ENCODE assay signal across 25 cellular contexts in genomic region chr10:119523916-119524719, GRCh38. TPM values are rescaled to one million over a fixed set of nuclear protein-coding genes. Genes with fewer than 3 reads are reported as not detected.
DNase-seq lines count a peak whose midpoint lies in the region; ATAC-seq and TF ChIP-seq lines count a peak whose summit lies in the region.
"Had no signal": no experiment of that assay in that cellular context is flagged by ENCODE, and none has a peak within 500 bp of the region (broad histone marks: within the 10 kb centered on the region; RNA-seq: fewer than 3 reads in every experiment).

No MANE protein-coding gene starts in this region.

- WGBS in upper lobe of left lung, 2 donors: 86 to 94% methylated on average over 11 to 19 of the region's 19 CpGs

- no TSS peak for BruUV-seq in HCT116 (replicated peaks; lab: Mats Ljungman, UMichigan)

- POLR2A ChIA-PET in HCT116 (lab: Charles Lee): interaction anchor here (1.3 to 2.7 kb wide), 3 partner anchors 19 to 127 kb away, joined by 3 to 9 read pairs (median 3); partner anchors contain the start of genes BAG3 and RGS10
- POLR2A ChIA-PET in naive thymus-derived CD4-positive, alpha-beta T cell (lab: Charles Lee): interaction anchor here (1.0 to 10.5 kb wide), 4 partner anchors 12 to 18 kb away, joined by 3 to 110 read pairs (median 4); partner anchors contain the start of gene RGS10

- DNase-seq in activated CD4-positive, alpha-beta T cell treated with anti-CD3 and anti-CD28 coated beads, Interleukin-2, amount 10 ng/mL, durations not matched to agents 24 days and 14 days: no peak
- DNase-seq in activated CD4-positive, alpha-beta T cell treated with anti-CD3 and anti-CD28 coated beads for 48 hours: no peak
- DNase-seq in HCT116 (ENCODE audit: low read depth, low spot score): no peak
- no peak for DNase-seq in naive thymus-derived CD4-positive, alpha-beta T cell
- no peak for DNase-seq in activated gamma-delta T cell treated with Interleukin-2 at 50 U/mL for 16 hours
- no peak for DNase-seq in upper lobe of left lung
- DNase-seq: activated naive CD4-positive, alpha-beta T cell; AML-193; central memory CD4-positive, alpha-beta T cell; COR-L47; DMS79 treated with DMSO at 0.1 percent for 48 hours; left colon; NCI-H187 treated with DMSO at 0.1 percent for 48 hours; NCI-H526 treated with DMSO at 0.1 percent for 48 hours; RPMI8226 had no signal

- no peaks in the 10 kb centered on the region for H3K9me2 ChIP-seq in HCT116 (ENCODE audit: insufficient read depth)

- peak overlapping the region; percentile 66 for H3K27ac ChIP-seq in HCT116 (ENCODE audit: low read depth, low read length)
- H3K27ac ChIP-seq in naive thymus-derived CD4-positive, alpha-beta T cell (ENCODE audit: low read depth, low read length): peak overlapping the region; percentile 29
- no peak overlapping the region for H3K27ac ChIP-seq in upper lobe of left lung
- H3K27ac ChIP-seq: neutrophil, SK-N-MC, suprapubic skin, VCaP had no signal

- no peak for TF ChIP-seq EP300 in upper lobe of left lung (IDR thresholded peaks at IDR 0.05)

- H4K20me1 ChIP-seq in HCT116 (ENCODE audit: insufficient read depth): no peaks in the 10 kb centered on the region

- no peak overlapping the region for H2AFZ ChIP-seq in HCT116 (ENCODE audit: low read depth, low read length, poor library complexity, severe bottlenecking)

- peaks cover 20% of the 10 kb centered on the region for H3K79me2 ChIP-seq in HCT116 (ENCODE audit: insufficient read depth, low read length)

- H3K9me3 ChIP-seq in HCT116 (ENCODE audit: control insufficient read depth in 1 of 2, insufficient read depth in 1 of 2, low read depth in 1 of 2, low read length in 2 of 2): no peaks in the 10 kb centered on the region
- no peaks in the 10 kb centered on the region for H3K9me3 ChIP-seq in naive thymus-derived CD4-positive, alpha-beta T cell (ENCODE audit: control insufficient read depth in 2 of 3, low read length in 3 of 3)
- no peaks in the 10 kb centered on the region for H3K9me3 ChIP-seq in upper lobe of left lung
- H3K9me3 ChIP-seq: HAP-1, neutrophil, suprapubic skin had no signal

- RAD21 ChIA-PET in HCT116 (lab: Charles Lee; ENCODE audit: low non-redundant PET in 1 of 2, low total read pairs in 2 of 2, uncharacterized antibody in 2 of 2, unreplicated experiment in 2 of 2): no interaction called here

- no peaks in the 10 kb centered on the region for H3K9me3 Mint-ChIP-seq in activated CD4-positive, alpha-beta T cell treated with anti-CD3 and anti-CD28 coated beads, Interleukin-2, amount 10 ng/mL, durations not matched to agents 24 days and 14 days
- H3K9me3 Mint-ChIP-seq in activated T-helper 17 cell treated with anti-CD3 and anti-CD28 coated beads, Interleukin-2, amount 50 U/mL, for 72 hours: no peaks in the 10 kb centered on the region
- no peaks in the 10 kb centered on the region for H3K9me3 Mint-ChIP-seq in naive thymus-derived CD4-positive, alpha-beta T cell
- H3K9me3 Mint-ChIP-seq: memory B cell had no signal

- CTCF ChIA-PET in HCT116 (lab: Charles Lee): interaction anchor here (1.3 to 1.8 kb wide), 2 partner anchors 14 to 78 kb away, joined by 3 to 5 read pairs; no protein-coding TSS in a partner anchor
- CTCF ChIA-PET in naive thymus-derived CD4-positive, alpha-beta T cell (lab: Charles Lee): interaction anchor here (1.6 kb wide), 1 partner anchor 79 kb away, joined by 4 read pairs; no protein-coding TSS in a partner anchor

- peak overlapping the region; percentile 67 for H3K4me2 ChIP-seq in HCT116 (ENCODE audit: low read length)

- TF ChIP-seq POLR2A in HCT116 (IDR thresholded peaks at IDR 0.05; ENCODE audit: borderline replicate concordance, extremely low read depth, insufficient read depth, insufficient read length) (no peak), upper lobe of left lung (IDR thresholded peaks at IDR 0.05) (no peak)

- intact Hi-C loops in activated CD4-positive, alpha-beta T cell treated with anti-CD3 and anti-CD28 coated beads, Interleukin-2, amount 10 ng/mL, durations not matched to agents 24 days and 14 days (cut with micrococcal nuclease): no loop called here
- intact Hi-C loops in HCT116 (cut with micrococcal nuclease): loop anchor here (2.0 kb wide), 1 partner anchor 19 kb away; the partner anchor contains the start of gene RGS10
- intact Hi-C loops in naive thymus-derived CD4-positive, alpha-beta T cell (cut with micrococcal nuclease): no loop called here

- no peak overlapping the region for H3K4me3 Mint-ChIP-seq in activated CD4-positive, alpha-beta T cell treated with anti-CD3 and anti-CD28 coated beads, Interleukin-2, amount 10 ng/mL, durations not matched to agents 24 days and 14 days
- no peak overlapping the region for H3K4me3 Mint-ChIP-seq in activated T-helper 17 cell treated with anti-CD3 and anti-CD28 coated beads, Interleukin-2, amount 50 U/mL, for 72 hours
- H3K4me3 Mint-ChIP-seq in naive thymus-derived CD4-positive, alpha-beta T cell: peak overlapping the region in 1 of 10 donors; percentile 34
- H3K4me3 Mint-ChIP-seq: memory B cell had no signal

- H3K27me3 ChIP-seq in HCT116 (ENCODE audit: insufficient read depth, low read length) (no peaks in the 10 kb centered on the region), upper lobe of left lung (no peaks in the 10 kb centered on the region)
- no peaks in the 10 kb centered on the region for H3K27me3 ChIP-seq in naive thymus-derived CD4-positive, alpha-beta T cell (ENCODE audit: control insufficient read depth in 2 of 2, insufficient read depth in 2 of 2, low read length in 2 of 2)
- H3K27me3 ChIP-seq: neutrophil, suprapubic skin had no signal

- H3K36me3 ChIP-seq in HCT116 (ENCODE audit: control insufficient read depth in 1 of 2, insufficient read depth in 2 of 2, low read length in 2 of 2): peaks cover 0 to 26% of the 10 kb centered on the region in 2 experiments; a peak in 1 of 4 replicates
- peaks cover 5 to 73% (median 34%) of the 10 kb centered on the region in 3 experiments for H3K36me3 ChIP-seq in naive thymus-derived CD4-positive, alpha-beta T cell (ENCODE audit: control insufficient read depth in 2 of 3, insufficient read depth in 3 of 3, low read length in 3 of 3)
- H3K36me3 ChIP-seq in upper lobe of left lung: no peaks in the 10 kb centered on the region
- H3K36me3 ChIP-seq: neutrophil had no signal

- TF ChIP-seq CTCF in HCT116 (IDR thresholded peaks at IDR 0.05 in 2 of 3, conservative IDR thresholded peaks at IDR 0.05 in 1 of 3; ENCODE audit: borderline replicate concordance in 1 of 3, insufficient read depth in 1 of 3, low read depth in 2 of 3, low read length in 2 of 3): no peak
- no peak for TF ChIP-seq CTCF in upper lobe of left lung (IDR thresholded peaks at IDR 0.05)

- peaks cover 74% of the 10 kb centered on the region for H3K36me3 Mint-ChIP-seq in activated CD4-positive, alpha-beta T cell treated with anti-CD3 and anti-CD28 coated beads, Interleukin-2, amount 10 ng/mL, durations not matched to agents 24 days and 14 days (ENCODE audit: low read depth)
- peaks cover 89% of the 10 kb centered on the region for H3K36me3 Mint-ChIP-seq in activated T-helper 17 cell treated with anti-CD3 and anti-CD28 coated beads, Interleukin-2, amount 50 U/mL, for 72 hours (ENCODE audit: low read depth)
- H3K36me3 Mint-ChIP-seq in naive thymus-derived CD4-positive, alpha-beta T cell: peaks cover 4 to 47% (median 27%) of the 10 kb centered on the region in 5 donors

- no peak overlapping the region; a peak in 1 of 4 replicates for H3K4me3 ChIP-seq in HCT116 (replicated peaks in 1 of 2; ENCODE audit: low read depth in 1 of 2, low read length in 2 of 2)
- H3K4me3 ChIP-seq in naive thymus-derived CD4-positive, alpha-beta T cell (ENCODE audit: low read length): no peak overlapping the region
- no peak overlapping the region for H3K4me3 ChIP-seq in upper lobe of left lung
- H3K4me3 ChIP-seq: GM12878, HAP-1, SK-N-MC, skin epidermis, suprapubic skin had no signal

- H3K27ac Mint-ChIP-seq in activated CD4-positive, alpha-beta T cell treated with anti-CD3 and anti-CD28 coated beads, Interleukin-2, amount 10 ng/mL, durations not matched to agents 24 days and 14 days: peak overlapping the region; percentile 15
- H3K27ac Mint-ChIP-seq in activated T-helper 17 cell treated with anti-CD3 and anti-CD28 coated beads, Interleukin-2, amount 50 U/mL, for 72 hours: peak overlapping the region; percentile 67
- H3K27ac Mint-ChIP-seq in naive thymus-derived CD4-positive, alpha-beta T cell: peak overlapping the region; percentile 6 to 93 (median 89)
- H3K27ac Mint-ChIP-seq: memory B cell had no signal

- H3K4me1 Mint-ChIP-seq in activated CD4-positive, alpha-beta T cell treated with anti-CD3 and anti-CD28 coated beads, Interleukin-2, amount 10 ng/mL, durations not matched to agents 24 days and 14 days: peaks cover 25% of the 10 kb centered on the region
- peaks cover 15% of the 10 kb centered on the region for H3K4me1 Mint-ChIP-seq in activated T-helper 17 cell treated with anti-CD3 and anti-CD28 coated beads, Interleukin-2, amount 50 U/mL, for 72 hours
- H3K4me1 Mint-ChIP-seq in naive thymus-derived CD4-positive, alpha-beta T cell: peaks cover 20 to 80% (median 64%) of the 10 kb centered on the region in 7 donors

- TF ChIP-seq RAD21 in HCT116 (IDR thresholded peaks at IDR 0.05; ENCODE audit: low read depth): no peak

- H3K4me1 ChIP-seq in HCT116 (ENCODE audit: control insufficient read depth in 1 of 2, insufficient read depth in 2 of 2, low read length in 2 of 2) (peaks cover 28 to 45% of the 10 kb centered on the region in 2 experiments), upper lobe of left lung (no peaks in the 10 kb centered on the region)
- H3K4me1 ChIP-seq in naive thymus-derived CD4-positive, alpha-beta T cell (ENCODE audit: control insufficient read depth in 2 of 2, insufficient read depth in 2 of 2, low read length in 2 of 2): peaks cover 0 to 35% of the 10 kb centered on the region in 2 donors
- H3K4me1 ChIP-seq: HAP-1 had no signal

- ATAC-seq in HCT116 (no peak), GM21786 (IDR thresholded peaks at IDR 0.05; ENCODE audit: unreplicated experiment) (no peak), upper lobe of left lung (ENCODE audit: low FRiP score in 2 of 2) (no peak)
- ATAC-seq in activated T-helper 17 cell treated with anti-CD3 and anti-CD28 coated beads, Interleukin-2, amount 50 U/mL, for 72 hours (replicated peaks): no peak
- no peak for ATAC-seq in naive thymus-derived CD4-positive, alpha-beta T cell
- ATAC-seq: GM12878, left colon had no signal

- no peaks in the 10 kb centered on the region for H3K27me3 Mint-ChIP-seq in activated CD4-positive, alpha-beta T cell treated with anti-CD3 and anti-CD28 coated beads, Interleukin-2, amount 10 ng/mL, durations not matched to agents 24 days and 14 days
- no peaks in the 10 kb centered on the region for H3K27me3 Mint-ChIP-seq in activated T-helper 17 cell treated with anti-CD3 and anti-CD28 coated beads, Interleukin-2, amount 50 U/mL, for 72 hours
- H3K27me3 Mint-ChIP-seq in naive thymus-derived CD4-positive, alpha-beta T cell: no peaks in the 10 kb centered on the region
- H3K27me3 Mint-ChIP-seq: memory B cell had no signal

- peak overlapping the region; percentile 53 for H3K9ac ChIP-seq in HCT116 (ENCODE audit: low read length)

RNA-seq across cellular contexts. Expression of gene RGS10, which starts 18.4 kb away (rescaled TPM):
- 137 TPM in 2 replicates for total RNA-seq in activated CD4-positive, alpha-beta T cell treated with anti-CD3 and anti-CD28 coated beads, Interleukin-2, amount 10 ng/mL, durations not matched to agents 24 days and 14 days
- 96.7 TPM for total RNA-seq in HCT116 (2021; ENCODE audit: unreplicated experiment)
- 70.0 and 88.2 TPM in 2 replicates for polyA plus RNA-seq in HCT116 (2012)
- 10 to 100 TPM; 85.2 to 87.7 TPM for total RNA-seq in activated T-helper 17 cell treated with anti-CD3 and anti-CD28 coated beads, Interleukin-2, amount 50 U/mL, for 72 hours
- 100 to 1,000 TPM in 4 of 5 experiments, 10 to 100 TPM in 1; 89.5 to 206 (median 149) TPM for total RNA-seq in naive thymus-derived CD4-positive, alpha-beta T cell
- polyA plus RNA-seq in naive thymus-derived CD4-positive, alpha-beta T cell: 100 to 1,000 TPM; 407 to 462 TPM
- 10 to 100 TPM; 11.7 to 39.3 (median 26.5) TPM for total RNA-seq in upper lobe of left lung

Comparison
In these comparisons a context has a peak if more than half of its experiments do, and no peak if none do; other contexts are left out.
1. H3K27ac Mint-ChIP-seq: peak in every context shown above with its lines; median percentile 89 in naive thymus-derived CD4-positive, alpha-beta T cell; 67 in activated T-helper 17 cell treated with anti-CD3 and anti-CD28 coated beads, Interleukin-2, amount 50 U/mL, for 72 hours; 15 in activated CD4-positive, alpha-beta T cell treated with anti-CD3 and anti-CD28 coated beads, Interleukin-2, amount 10 ng/mL, durations not matched to agents 24 days and 14 days.
2. H3K27ac ChIP-seq: peak in HCT116 (single experiment) and naive thymus-derived CD4-positive, alpha-beta T cell (single experiment); none in upper lobe of left lung (0 of 4).